Comparison of ENCODE assay signal across 19 cellular contexts in the genomic region with DNA sequence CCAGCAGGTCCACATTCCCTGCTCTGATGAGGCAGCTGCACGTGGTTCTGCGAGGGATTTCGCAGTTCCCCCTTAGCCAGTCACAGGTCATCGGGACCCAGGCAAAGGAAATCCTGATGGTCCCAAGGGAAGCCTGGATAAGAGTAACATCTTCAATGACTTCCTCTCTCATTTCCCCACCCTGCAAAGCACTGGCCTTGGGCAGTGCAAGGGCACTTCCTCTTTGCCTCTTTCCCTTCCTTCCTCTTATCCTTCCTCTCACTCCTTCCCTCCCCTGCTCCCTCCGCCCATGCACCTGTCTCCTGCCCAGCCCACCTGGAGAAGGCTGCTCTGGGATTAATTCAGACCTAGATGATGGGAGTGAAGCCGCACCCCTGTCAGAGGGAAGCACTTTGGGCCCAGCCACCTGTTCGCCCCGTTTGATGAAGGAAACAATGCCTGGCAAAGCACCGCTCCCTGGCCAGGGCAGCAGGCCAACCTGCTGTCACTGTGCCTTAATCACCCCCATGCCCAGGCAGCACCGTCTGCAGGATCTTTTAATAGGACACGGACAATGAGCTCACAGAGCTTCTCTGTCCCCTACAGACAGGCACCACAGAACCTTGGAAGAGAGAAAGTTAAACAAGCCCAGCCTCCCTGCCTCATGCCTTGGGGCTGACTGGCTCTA.
DNase-seq lines count a peak whose midpoint lies in the region; ATAC-seq and TF ChIP-seq lines count a peak whose summit lies in the region.
"Had no signal": no experiment of that assay in that cellular context is flagged by ENCODE, and none has a peak within 500 bp of the region (broad histone marks: within the 10 kb centered on the region; RNA-seq: fewer than 3 reads in every experiment).

No MANE protein-coding gene starts in this region.

- H3K27me3 ChIP-seq in heart left ventricle: peaks cover 0 to 13% (median under 1%) of the 10 kb centered on the region in 9 donors

- H3K27ac ChIP-seq in heart left ventricle: peak overlapping the region in 2 of 12 donors; percentile 27 to 47
- H3K27ac ChIP-seq in substantia nigra (ENCODE audit: low read depth, low read length, poor library complexity, severe bottlenecking): peak overlapping the region; percentile 42
- H3K27ac ChIP-seq: breast epithelium, GM23248, tibial artery had no signal

- H3K27me3 Mint-ChIP-seq in activated naive CD8-positive, alpha-beta T cell treated with anti-CD3 and anti-CD28 coated beads for 36 hours: peaks cover 46% of the 10 kb centered on the region

- no peak for TF ChIP-seq POLR2A in heart left ventricle (IDR thresholded peaks at IDR 0.05)

- peaks cover 1% of the 10 kb centered on the region for H3K4me1 Mint-ChIP-seq in activated naive CD8-positive, alpha-beta T cell treated with anti-CD3 and anti-CD28 coated beads for 36 hours

- 41 to 45% (median 43%) methylated on average over 11 of the region's 11 CpGs for WGBS in heart left ventricle, 4 donors

- no peak overlapping the region for H3K4me3 Mint-ChIP-seq in activated naive CD8-positive, alpha-beta T cell treated with anti-CD3 and anti-CD28 coated beads for 36 hours
- H3K4me3 Mint-ChIP-seq: activated T-cell treated with anti-CD3 and anti-CD28 coated beads, Interleukin-2, amount 50 U/mL, for 24 hours; neural crest cell had no signal

- no peaks in the 10 kb centered on the region for H3K9me3 ChIP-seq in heart left ventricle
- H3K9me3 ChIP-seq: breast epithelium, tibial artery had no signal

- TF ChIP-seq CTCF in heart left ventricle (IDR thresholded peaks at IDR 0.05): no peak

- peak; percentile 52 for DNase-seq in NCI-H748 (lab: John Stamatoyannopoulos, UW; ENCODE audit: unreplicated experiment)
- DNase-seq in NCI-H748 treated with DMSO at 0.1 percent for 48 hours (lab: John Stamatoyannopoulos, UW): no peak
- peak; percentile 16 for DNase-seq in NCI-H345 treated with DMSO at 0.1 percent for 48 hours (lab: John Stamatoyannopoulos, UW; ENCODE audit: unreplicated experiment)
- DNase-seq in heart left ventricle: peak in 4 of 5 donors; percentile 37 to 69 (median 56)
- peak in 11 of 49 donors; percentile 13 to 83 (median 33) for DNase-seq in substantia nigra (lab: John Stamatoyannopoulos, UW)
- no peak for DNase-seq in activated naive CD8-positive, alpha-beta T cell treated with anti-CD3 and anti-CD28 coated beads for 36 hours
- DNase-seq in GM19240 (ENCODE audit: insufficient read length, low spot score): no peak
- DNase-seq: activated T-cell treated with anti-CD3 and anti-CD28 coated beads, Interleukin-2, amount 50 U/mL, for 24 hours; effector memory CD4-positive, alpha-beta T cell; GM23248; NCI-H1092 treated with DMSO at 0.1 percent for 48 hours; stimulated activated CD4-positive, alpha-beta T cell treated with anti-CD3 and anti-CD28 coated beads, Interleukin-4, amount 100 ng/mL, for 1 hour; T-helper 9 cell; tibial artery had no signal

- H3K36me3 ChIP-seq in heart left ventricle: no peaks in the 10 kb centered on the region
- H3K36me3 ChIP-seq: breast epithelium, tibial artery had no signal

- no peak overlapping the region for H3K27ac Mint-ChIP-seq in activated naive CD8-positive, alpha-beta T cell treated with anti-CD3 and anti-CD28 coated beads for 36 hours
- H3K27ac Mint-ChIP-seq: activated naive CD4-positive, alpha-beta T cell treated with anti-CD3 and anti-CD28 coated beads, Interleukin-2, amount 50 U/mL, for 72 hours; activated T-cell treated with anti-CD3 and anti-CD28 coated beads, Interleukin-2, amount 50 U/mL, for 24 hours had no signal

- peaks cover 0 to 10% (median 0%) of the 10 kb centered on the region in 12 donors for H3K4me1 ChIP-seq in heart left ventricle
- H3K4me1 ChIP-seq: breast epithelium, tibial artery had no signal

- intact Hi-C loops in heart left ventricle (cut with DNase I): loop anchor here in 1 of 10 donors (10.0 kb wide), 1 partner anchor 118 kb away; no protein-coding TSS in a partner anchor

- H3K4me3 ChIP-seq in heart left ventricle: no peak overlapping the region
- H3K4me3 ChIP-seq: breast epithelium, GM23248, tibial artery had no signal

- H3K9me3 Mint-ChIP-seq in activated naive CD8-positive, alpha-beta T cell treated with anti-CD3 and anti-CD28 coated beads for 36 hours: no peaks in the 10 kb centered on the region
- H3K9me3 Mint-ChIP-seq: activated naive CD4-positive, alpha-beta T cell treated with anti-CD3 and anti-CD28 coated beads, Interleukin-2, amount 50 U/mL, for 72 hours; activated T-cell treated with anti-CD3 and anti-CD28 coated beads, Interleukin-2, amount 50 U/mL, for 24 hours; neural crest cell had no signal

- H3K36me3 Mint-ChIP-seq in activated naive CD8-positive, alpha-beta T cell treated with anti-CD3 and anti-CD28 coated beads for 36 hours: no peaks in the 10 kb centered on the region
- H3K36me3 Mint-ChIP-seq: activated naive CD4-positive, alpha-beta T cell treated with anti-CD3 and anti-CD28 coated beads, Interleukin-2, amount 50 U/mL, for 72 hours had no signal

- peak; percentile 84 to 99 (median 96) for ATAC-seq in heart left ventricle
- ATAC-seq in GM18868 (IDR thresholded peaks at IDR 0.05; ENCODE audit: unreplicated experiment): no peak
- ATAC-seq: activated naive CD4-positive, alpha-beta T cell treated with anti-CD3 and anti-CD28 coated beads, Interleukin-2, amount 50 U/mL, for 72 hours; sciatic nerve had no signal

Comparison
In these comparisons a context has a peak if more than half of its experiments do, and no peak if none do; other contexts are left out.
1. DNase-seq: peak in NCI-H748 (single experiment), NCI-H345 treated with DMSO at 0.1 percent for 48 hours (single experiment) and heart left ventricle (4 of 5); none in NCI-H748 treated with DMSO at 0.1 percent for 48 hours (single experiment), activated naive CD8-positive, alpha-beta T cell treated with anti-CD3 and anti-CD28 coated beads for 36 hours (single experiment) and GM19240 (single experiment).